In genomic region chr17:27354051-27354490, GRCh38 we compare ENCODE assay signal across 8 cellular contexts.
DNase-seq lines count a peak whose midpoint lies in the region; ATAC-seq and TF ChIP-seq lines count a peak whose summit lies in the region.

No MANE protein-coding gene starts in this region.

- TF ChIP-seq CTCF in heart left ventricle (IDR thresholded peaks at IDR 0.05) = peak in 5 of 12 donors; percentile 1 to 38 (median 18)
- peak in 1 of 6 experiments; percentile 8 for TF ChIP-seq CTCF in adrenal gland (IDR thresholded peaks at IDR 0.05)
- TF ChIP-seq CTCF in liver (IDR thresholded peaks at IDR 0.05; ENCODE audit: low read depth, low read length, missing input control) = no peak
- no peak for TF ChIP-seq CTCF in upper lobe of left lung (IDR thresholded peaks at IDR 0.05)

- H3K4me1 ChIP-seq in heart left ventricle (peaks cover 0 to 28% (median 18%) of the 10 kb centered on the region in 12 donors), adrenal gland (replicated peaks in 1 of 2) (peaks cover 0 to 16% of the 10 kb centered on the region in 2 donors), liver (ENCODE audit: control insufficient read depth in 4 of 4, insufficient read depth in 4 of 4, low read length in 3 of 4) (peaks cover 4 to 11% (median 6%) of the 10 kb centered on the region in 4 donors), upper lobe of left lung (peaks cover 18 to 26% (median 19%) of the 10 kb centered on the region in 4 donors)

- 6 to 18% (median 16%) methylated on average over 8 to 19 of the region's 19 CpGs for WGBS in heart left ventricle, 4 donors
- 18 to 39% (median 26%) methylated on average over 11 to 19 of the region's 19 CpGs for WGBS in adrenal gland, 4 donors
- WGBS in liver = 15% methylated on average over 19 of the region's 19 CpGs
- WGBS in upper lobe of left lung, 2 donors = 11 to 15% methylated on average over 3 to 19 of the region's 19 CpGs

- no peak for TF ChIP-seq POLR2A in heart left ventricle (IDR thresholded peaks at IDR 0.05)
- TF ChIP-seq POLR2A in adrenal gland (IDR thresholded peaks at IDR 0.05) = no peak
- TF ChIP-seq POLR2A in upper lobe of left lung (IDR thresholded peaks at IDR 0.05) = no peak

- H3K9me3 ChIP-seq in heart left ventricle (peaks cover 0 to 6% (median 0%) of the 10 kb centered on the region in 12 donors), adrenal gland (replicated peaks in 1 of 3) (no peaks in the 10 kb centered on the region), liver (ENCODE audit: control insufficient read depth in 4 of 4, low read length in 3 of 4) (no peaks in the 10 kb centered on the region), upper lobe of left lung (no peaks in the 10 kb centered on the region)

- DNase-seq in heart left ventricle = peak in 1 of 5 donors; percentile 33
- no peak for DNase-seq in left ventricle myocardium superior
- peak in 2 of 7 donors; percentile 33 to 47 for DNase-seq in adrenal gland
- peak in 1 of 2 donors; percentile 80 for DNase-seq in upper lobe of left lung
- no peak for DNase-seq in AG08395 (ENCODE audit: low spot score)
- DNase-seq in NCI-H345 treated with DMSO at 0.1 percent for 48 hours (lab: John Stamatoyannopoulos, UW; ENCODE audit: unreplicated experiment) = no peak

- no peak for TF ChIP-seq EP300 in upper lobe of left lung (IDR thresholded peaks at IDR 0.05)

- TF ChIP-seq RAD21 in liver (IDR thresholded peaks at IDR 0.05) = no peak

- peak overlapping the region; percentile 79 to 98 (median 92) for H3K27ac ChIP-seq in heart left ventricle
- peak overlapping the region in 3 of 5 donors; percentile 1 to 92 (median 88) for H3K27ac ChIP-seq in adrenal gland
- peak overlapping the region; percentile 48 to 74 for H3K27ac ChIP-seq in liver (ENCODE audit: low read depth in 1 of 2, low read length in 2 of 2)
- H3K27ac ChIP-seq in upper lobe of left lung = peak overlapping the region; percentile 91 to 94 (median 92)

- H3K36me3 ChIP-seq in heart left ventricle (no peaks in the 10 kb centered on the region), adrenal gland (replicated peaks in 1 of 2) (no peaks in the 10 kb centered on the region), liver (ENCODE audit: control insufficient read depth in 4 of 4, insufficient read depth in 3 of 4, low read depth in 1 of 4, low read length in 3 of 4) (no peaks in the 10 kb centered on the region), upper lobe of left lung (no peaks in the 10 kb centered on the region)

- intact Hi-C loops in heart left ventricle (cut with DNase I) (loop anchor here in 7 of 10 donors (1.0 to 10.0 kb wide), 12 partner anchors 27 to 531 kb away; partner anchors contain the start of gene KSR1 (in 3 of the 7)), left ventricle myocardium superior (cut with micrococcal nuclease) (loop anchor here (10.0 kb wide), 2 partner anchors 81 to 119 kb away; no protein-coding TSS in a partner anchor), adrenal gland (cut with DNase I) (loop anchor here (10.0 kb wide), 3 partner anchors 81 to 251 kb away; partner anchors contain the start of gene KSR1 (in 1 of the 2))

- no peaks in the 10 kb centered on the region for H3K27me3 ChIP-seq in heart left ventricle
- no peaks in the 10 kb centered on the region for H3K27me3 ChIP-seq in adrenal gland
- no peaks in the 10 kb centered on the region for H3K27me3 ChIP-seq in liver (ENCODE audit: control insufficient read depth in 4 of 4, insufficient read depth in 4 of 4, low read length in 3 of 4)
- H3K27me3 ChIP-seq in upper lobe of left lung = no peaks in the 10 kb centered on the region

- peak overlapping the region; percentile 46 to 90 (median 66) for H3K4me3 ChIP-seq in heart left ventricle
- peak overlapping the region in 2 of 4 donors; percentile 50 to 57 for H3K4me3 ChIP-seq in adrenal gland
- peak overlapping the region in 2 of 3 donors; percentile 59 to 77 for H3K4me3 ChIP-seq in liver (ENCODE audit: low read depth in 1 of 3, low read length in 3 of 3)
- peak overlapping the region; percentile 47 to 72 (median 60) for H3K4me3 ChIP-seq in upper lobe of left lung

- ATAC-seq in heart left ventricle (no peak), left ventricle myocardium superior (no peak), upper lobe of left lung (ENCODE audit: low FRiP score in 2 of 2) (no peak), GM18519 (IDR thresholded peaks at IDR 0.05; ENCODE audit: low FRiP score, unreplicated experiment) (no peak)

- H3K9ac ChIP-seq in liver (ENCODE audit: low read depth in 1 of 2, low read length in 2 of 2) = peak overlapping the region; percentile 24 to 79

TF ChIP-seq in liver, 16 proteins besides CTCF, POLR2A, EP300 and RAD21:
- no peak for TF ChIP-seq HNF4G (IDR thresholded peaks at IDR 0.05)
- TF ChIP-seq MAX (IDR thresholded peaks at IDR 0.05) = no peak
- TF ChIP-seq EGR1 (IDR thresholded peaks at IDR 0.05; ENCODE audit: low read depth in 2 of 2) = no peak
- no peak for TF ChIP-seq ZBTB33 (IDR thresholded peaks at IDR 0.05)
- no peak for TF ChIP-seq HNF4A (conservative IDR thresholded peaks at IDR 0.05)
- peak in 1 of 2 donors; percentile 42 for TF ChIP-seq RXRA (IDR thresholded peaks at IDR 0.05)
TF ChIP-seq in liver: peak in this region for 1.
